1 cellular context compared by ENCODE assay signal in the genomic region with DNA sequence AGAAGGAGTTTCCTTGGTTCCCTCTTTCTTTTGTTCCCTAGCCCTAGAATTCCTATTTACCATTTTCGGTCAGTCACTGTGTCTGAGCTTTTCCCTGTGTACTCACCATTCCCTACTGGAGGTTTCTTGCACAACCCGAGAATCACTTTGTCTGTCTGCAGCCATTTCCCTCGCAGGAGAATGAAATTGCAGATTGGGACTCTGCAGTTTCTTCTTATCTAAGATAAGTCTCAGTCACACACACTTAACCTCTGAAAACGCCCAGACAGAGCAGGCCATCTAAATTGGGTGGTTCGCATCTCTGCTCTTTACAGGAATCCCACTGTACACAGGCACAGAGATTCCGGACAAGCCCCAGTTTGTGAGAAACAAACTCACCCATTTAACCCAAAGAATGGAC.
TF ChIP-seq lines count a peak whose summit lies in the region.

No MANE protein-coding gene starts in this region.

TF ChIP-seq in K562, 482 proteins besides CTCF, POLR2A, EP300 and RAD21:
- TF ChIP-seq CBFA2T2 (conservative IDR thresholded peaks at IDR 0.05) (peak; percentile 42), EGR1 (conservative IDR thresholded peaks at IDR 0.05) (no peak), ZNF766 (CRISPR knock-in tag; conservative IDR thresholded peaks at IDR 0.05) (peak; percentile 92), HDAC2 (IDR thresholded peaks at IDR 0.05) (0 out of 2 replicates have a peak, but pooled peaks have one; percentile 23), ARID1B (IDR thresholded peaks at IDR 0.05) (peak; percentile 45; the same call in 1 of the 2 replicates), KDM1A (IDR thresholded peaks at IDR 0.05) (peak in 1 of 2 experiments; percentile 49; a peak in 1 of 4 replicates), ZNF586 (CRISPR knock-in tag; conservative IDR thresholded peaks at IDR 0.05) (no peak), TCF3 (CRISPR knock-in tag; IDR thresholded peaks at IDR 0.05) (peak; percentile 45; the same call in 1 of the 2 replicates), ZBED1 (IDR thresholded peaks at IDR 0.05) (no peak), NCOR1 (IDR thresholded peaks at IDR 0.05) (peak; percentile 30; the same call in 1 of the 2 replicates), CEBPB (tag; IDR thresholded peaks at IDR 0.05) (peak; percentile 87), SMARCA4 (IDR thresholded peaks at IDR 0.05) (peak; percentile 52; the same call in 1 of the 2 replicates), DPF2 (IDR thresholded peaks at IDR 0.05) (peak; percentile 36), ZNF431 (CRISPR knock-in tag; IDR thresholded peaks at IDR 0.05) (no peak), NFE2 (IDR thresholded peaks at IDR 0.05; ENCODE audit: low read depth) (peak; percentile 44; the same call in 1 of the 2 replicates), SRSF9 (IDR thresholded peaks at IDR 0.05; ENCODE audit: borderline replicate concordance, low read depth, low read length) (no peak), RCOR1 (IDR thresholded peaks at IDR 0.05; ENCODE audit: borderline replicate concordance in 1 of 2, low read depth in 2 of 2, low read length in 2 of 2) (peak in 1 of 2 experiments; percentile 74; a peak in 1 of 4 replicates), ZNF174 (CRISPR knock-in tag; IDR thresholded peaks at IDR 0.05) (no peak), SOX6 (IDR thresholded peaks at IDR 0.05) (peak; percentile 11; the same call in 1 of the 2 replicates), CBFA2T3 (IDR thresholded peaks at IDR 0.05) (peak; percentile 70), TAL1 (IDR thresholded peaks at IDR 0.05) (peak; percentile 41), TEAD4 (IDR thresholded peaks at IDR 0.05; ENCODE audit: low read length) (peak; percentile 44; the same call in 1 of the 2 replicates), TEAD4 (CRISPR knock-in tag; IDR thresholded peaks at IDR 0.05; ENCODE audit: borderline replicate concordance) (no peak), STAT5B (CRISPR knock-in tag; IDR thresholded peaks at IDR 0.05) (no peak), CEBPG (CRISPR knock-in tag; IDR thresholded peaks at IDR 0.05) (no peak), CEBPG (tag; conservative IDR thresholded peaks at IDR 0.05 in 1 of 2, IDR thresholded peaks at IDR 0.05 in 1 of 2) (peak in 1 of 2 experiments; percentile 51; a peak in 1 of 4 replicates), ETV5 (CRISPR knock-in tag; IDR thresholded peaks at IDR 0.05; ENCODE audit: low read depth) (no peak), TRIM24 (IDR thresholded peaks at IDR 0.05) (peak; percentile 33 to 62; a peak in 2 of 4 replicates)
- TF ChIP-seq, protein P1, sequence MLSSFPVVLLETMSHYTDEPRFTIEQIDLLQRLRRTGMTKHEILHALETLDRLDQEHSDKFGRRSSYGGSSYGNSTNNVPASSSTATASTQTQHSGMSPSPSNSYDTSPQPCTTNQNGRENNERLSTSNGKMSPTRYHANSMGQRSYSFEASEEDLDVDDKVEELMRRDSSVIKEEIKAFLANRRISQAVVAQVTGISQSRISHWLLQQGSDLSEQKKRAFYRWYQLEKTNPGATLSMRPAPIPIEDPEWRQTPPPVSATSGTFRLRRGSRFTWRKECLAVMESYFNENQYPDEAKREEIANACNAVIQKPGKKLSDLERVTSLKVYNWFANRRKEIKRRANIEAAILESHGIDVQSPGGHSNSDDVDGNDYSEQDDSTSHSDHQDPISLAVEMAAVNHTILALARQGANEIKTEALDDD (IDR thresholded peaks at IDR 0.05), result peak; percentile 43; the same call in 1 of the 2 replicates
- TF ChIP-seq, protein P2, sequence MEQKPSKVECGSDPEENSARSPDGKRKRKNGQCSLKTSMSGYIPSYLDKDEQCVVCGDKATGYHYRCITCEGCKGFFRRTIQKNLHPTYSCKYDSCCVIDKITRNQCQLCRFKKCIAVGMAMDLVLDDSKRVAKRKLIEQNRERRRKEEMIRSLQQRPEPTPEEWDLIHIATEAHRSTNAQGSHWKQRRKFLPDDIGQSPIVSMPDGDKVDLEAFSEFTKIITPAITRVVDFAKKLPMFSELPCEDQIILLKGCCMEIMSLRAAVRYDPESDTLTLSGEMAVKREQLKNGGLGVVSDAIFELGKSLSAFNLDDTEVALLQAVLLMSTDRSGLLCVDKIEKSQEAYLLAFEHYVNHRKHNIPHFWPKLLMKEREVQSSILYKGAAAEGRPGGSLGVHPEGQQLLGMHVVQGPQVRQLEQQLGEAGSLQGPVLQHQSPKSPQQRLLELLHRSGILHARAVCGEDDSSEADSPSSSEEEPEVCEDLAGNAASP (IDR thresholded peaks at IDR 0.05), result no peak
- TF ChIP-seq, protein P3, sequence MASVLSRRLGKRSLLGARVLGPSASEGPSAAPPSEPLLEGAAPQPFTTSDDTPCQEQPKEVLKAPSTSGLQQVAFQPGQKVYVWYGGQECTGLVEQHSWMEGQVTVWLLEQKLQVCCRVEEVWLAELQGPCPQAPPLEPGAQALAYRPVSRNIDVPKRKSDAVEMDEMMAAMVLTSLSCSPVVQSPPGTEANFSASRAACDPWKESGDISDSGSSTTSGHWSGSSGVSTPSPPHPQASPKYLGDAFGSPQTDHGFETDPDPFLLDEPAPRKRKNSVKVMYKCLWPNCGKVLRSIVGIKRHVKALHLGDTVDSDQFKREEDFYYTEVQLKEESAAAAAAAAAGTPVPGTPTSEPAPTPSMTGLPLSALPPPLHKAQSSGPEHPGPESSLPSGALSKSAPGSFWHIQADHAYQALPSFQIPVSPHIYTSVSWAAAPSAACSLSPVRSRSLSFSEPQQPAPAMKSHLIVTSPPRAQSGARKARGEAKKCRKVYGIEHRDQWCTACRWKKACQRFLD (CRISPR knock-in tag; IDR thresholded peaks at IDR 0.05), result no peak
- TF ChIP-seq, protein P4, sequence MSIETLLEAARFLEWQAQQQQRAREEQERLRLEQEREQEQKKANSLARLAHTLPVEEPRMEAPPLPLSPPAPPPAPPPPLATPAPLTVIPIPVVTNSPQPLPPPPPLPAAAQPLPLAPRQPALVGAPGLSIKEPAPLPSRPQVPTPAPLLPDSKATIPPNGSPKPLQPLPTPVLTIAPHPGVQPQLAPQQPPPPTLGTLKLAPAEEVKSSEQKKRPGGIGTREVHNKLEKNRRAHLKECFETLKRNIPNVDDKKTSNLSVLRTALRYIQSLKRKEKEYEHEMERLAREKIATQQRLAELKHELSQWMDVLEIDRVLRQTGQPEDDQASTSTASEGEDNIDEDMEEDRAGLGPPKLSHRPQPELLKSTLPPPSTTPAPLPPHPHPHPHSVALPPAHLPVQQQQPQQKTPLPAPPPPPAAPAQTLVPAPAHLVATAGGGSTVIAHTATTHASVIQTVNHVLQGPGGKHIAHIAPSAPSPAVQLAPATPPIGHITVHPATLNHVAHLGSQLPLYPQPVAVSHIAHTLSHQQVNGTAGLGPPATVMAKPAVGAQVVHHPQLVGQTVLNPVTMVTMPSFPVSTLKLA (conservative IDR thresholded peaks at IDR 0.05), result 0 out of 4 replicates have a peak, but pooled peaks of 1 of the 2 experiments have one; percentile 22
- TF ChIP-seq, protein P5, sequence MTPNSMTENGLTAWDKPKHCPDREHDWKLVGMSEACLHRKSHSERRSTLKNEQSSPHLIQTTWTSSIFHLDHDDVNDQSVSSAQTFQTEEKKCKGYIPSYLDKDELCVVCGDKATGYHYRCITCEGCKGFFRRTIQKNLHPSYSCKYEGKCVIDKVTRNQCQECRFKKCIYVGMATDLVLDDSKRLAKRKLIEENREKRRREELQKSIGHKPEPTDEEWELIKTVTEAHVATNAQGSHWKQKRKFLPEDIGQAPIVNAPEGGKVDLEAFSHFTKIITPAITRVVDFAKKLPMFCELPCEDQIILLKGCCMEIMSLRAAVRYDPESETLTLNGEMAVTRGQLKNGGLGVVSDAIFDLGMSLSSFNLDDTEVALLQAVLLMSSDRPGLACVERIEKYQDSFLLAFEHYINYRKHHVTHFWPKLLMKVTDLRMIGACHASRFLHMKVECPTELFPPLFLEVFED (CRISPR knock-in tag; conservative IDR thresholded peaks at IDR 0.05), result no peak
- TF ChIP-seq, protein P6, sequence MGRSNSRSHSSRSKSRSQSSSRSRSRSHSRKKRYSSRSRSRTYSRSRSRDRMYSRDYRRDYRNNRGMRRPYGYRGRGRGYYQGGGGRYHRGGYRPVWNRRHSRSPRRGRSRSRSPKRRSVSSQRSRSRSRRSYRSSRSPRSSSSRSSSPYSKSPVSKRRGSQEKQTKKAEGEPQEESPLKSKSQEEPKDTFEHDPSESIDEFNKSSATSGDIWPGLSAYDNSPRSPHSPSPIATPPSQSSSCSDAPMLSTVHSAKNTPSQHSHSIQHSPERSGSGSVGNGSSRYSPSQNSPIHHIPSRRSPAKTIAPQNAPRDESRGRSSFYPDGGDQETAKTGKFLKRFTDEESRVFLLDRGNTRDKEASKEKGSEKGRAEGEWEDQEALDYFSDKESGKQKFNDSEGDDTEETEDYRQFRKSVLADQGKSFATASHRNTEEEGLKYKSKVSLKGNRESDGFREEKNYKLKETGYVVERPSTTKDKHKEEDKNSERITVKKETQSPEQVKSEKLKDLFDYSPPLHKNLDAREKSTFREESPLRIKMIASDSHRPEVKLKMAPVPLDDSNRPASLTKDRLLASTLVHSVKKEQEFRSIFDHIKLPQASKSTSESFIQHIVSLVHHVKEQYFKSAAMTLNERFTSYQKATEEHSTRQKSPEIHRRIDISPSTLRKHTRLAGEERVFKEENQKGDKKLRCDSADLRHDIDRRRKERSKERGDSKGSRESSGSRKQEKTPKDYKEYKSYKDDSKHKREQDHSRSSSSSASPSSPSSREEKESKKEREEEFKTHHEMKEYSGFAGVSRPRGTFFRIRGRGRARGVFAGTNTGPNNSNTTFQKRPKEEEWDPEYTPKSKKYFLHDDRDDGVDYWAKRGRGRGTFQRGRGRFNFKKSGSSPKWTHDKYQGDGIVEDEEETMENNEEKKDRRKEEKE (IDR thresholded peaks at IDR 0.05; ENCODE audit: borderline replicate concordance in 1 of 2, control insufficient read depth in 1 of 2, low read depth in 2 of 2, low read length in 1 of 2), result no peak
- TF ChIP-seq, protein P7, sequence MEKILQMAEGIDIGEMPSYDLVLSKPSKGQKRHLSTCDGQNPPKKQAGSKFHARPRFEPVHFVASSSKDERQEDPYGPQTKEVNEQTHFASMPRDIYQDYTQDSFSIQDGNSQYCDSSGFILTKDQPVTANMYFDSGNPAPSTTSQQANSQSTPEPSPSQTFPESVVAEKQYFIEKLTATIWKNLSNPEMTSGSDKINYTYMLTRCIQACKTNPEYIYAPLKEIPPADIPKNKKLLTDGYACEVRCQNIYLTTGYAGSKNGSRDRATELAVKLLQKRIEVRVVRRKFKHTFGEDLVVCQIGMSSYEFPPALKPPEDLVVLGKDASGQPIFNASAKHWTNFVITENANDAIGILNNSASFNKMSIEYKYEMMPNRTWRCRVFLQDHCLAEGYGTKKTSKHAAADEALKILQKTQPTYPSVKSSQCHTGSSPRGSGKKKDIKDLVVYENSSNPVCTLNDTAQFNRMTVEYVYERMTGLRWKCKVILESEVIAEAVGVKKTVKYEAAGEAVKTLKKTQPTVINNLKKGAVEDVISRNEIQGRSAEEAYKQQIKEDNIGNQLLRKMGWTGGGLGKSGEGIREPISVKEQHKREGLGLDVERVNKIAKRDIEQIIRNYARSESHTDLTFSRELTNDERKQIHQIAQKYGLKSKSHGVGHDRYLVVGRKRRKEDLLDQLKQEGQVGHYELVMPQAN (IDR thresholded peaks at IDR 0.05; ENCODE audit: borderline replicate concordance), result no peak
- TF ChIP-seq, protein P8, sequence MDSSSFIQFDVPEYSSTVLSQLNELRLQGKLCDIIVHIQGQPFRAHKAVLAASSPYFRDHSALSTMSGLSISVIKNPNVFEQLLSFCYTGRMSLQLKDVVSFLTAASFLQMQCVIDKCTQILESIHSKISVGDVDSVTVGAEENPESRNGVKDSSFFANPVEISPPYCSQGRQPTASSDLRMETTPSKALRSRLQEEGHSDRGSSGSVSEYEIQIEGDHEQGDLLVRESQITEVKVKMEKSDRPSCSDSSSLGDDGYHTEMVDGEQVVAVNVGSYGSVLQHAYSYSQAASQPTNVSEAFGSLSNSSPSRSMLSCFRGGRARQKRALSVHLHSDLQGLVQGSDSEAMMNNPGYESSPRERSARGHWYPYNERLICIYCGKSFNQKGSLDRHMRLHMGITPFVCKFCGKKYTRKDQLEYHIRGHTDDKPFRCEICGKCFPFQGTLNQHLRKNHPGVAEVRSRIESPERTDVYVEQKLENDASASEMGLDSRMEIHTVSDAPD (CRISPR knock-in tag; IDR thresholded peaks at IDR 0.05), result no peak
